16 cellular contexts compared by ENCODE assay signal in the genomic region with DNA sequence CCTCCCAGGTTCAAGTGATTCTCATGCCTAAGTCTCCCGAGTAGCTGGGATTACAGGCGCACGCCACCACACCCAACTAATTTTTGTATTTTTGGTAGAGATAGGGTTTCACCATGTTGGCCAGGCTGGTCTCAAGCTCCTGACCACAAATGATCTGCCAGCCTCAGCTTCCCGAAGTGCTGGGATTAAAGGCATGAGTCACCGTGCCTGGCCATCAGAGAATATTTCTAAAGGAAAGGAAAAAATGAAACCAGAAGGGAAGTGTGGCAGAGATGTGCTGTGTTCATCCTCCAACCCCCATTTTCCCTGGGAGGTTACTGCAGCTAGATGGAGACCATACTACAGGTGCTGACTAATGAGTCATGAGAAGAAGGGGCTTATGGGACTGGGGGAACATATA.
"Had no signal": no experiment of that assay in that cellular context is flagged by ENCODE, and none has a peak within 500 bp of the region (broad histone marks: within the 10 kb centered on the region; RNA-seq: fewer than 3 reads in every experiment).

No MANE protein-coding gene starts in this region.

- H3K4me3 ChIP-seq: esophagus squamous epithelium, gastroesophageal sphincter, stomach, thoracic aorta had no signal

- DNase-seq: activated CD4-positive, alpha-beta T cell treated with anti-CD3 and anti-CD28 coated beads, Interleukin-2, amount 50 U/mL, for 48 hours; activated CD4-positive, CD25-positive, alpha-beta regulatory T cell treated with anti-CD3 and anti-CD28 coated beads, Interleukin-2, amount 50 U/mL, for 72 hours; activated CD8-positive, alpha-beta memory T cell treated with anti-CD3 and anti-CD28 coated beads, Interleukin-2, amount 10 ng/mL, durations not matched to agents 7 days and 5 days; activated effector memory CD4-positive, alpha-beta T cell treated with anti-CD3 and anti-CD28 coated beads, Interleukin-2, amount 50 U/mL, for 16 hours; activated naive CD8-positive, alpha-beta T cell treated with anti-CD3 and anti-CD28 coated beads for 36 hours; activated T-cell treated with anti-CD3 and anti-CD28 coated beads, Interleukin-2, amount 50 U/mL, for 24 hours; esophagus squamous epithelium; hypothalamus; left cardiac atrium; nucleus accumbens; right cardiac atrium; small intestine; stomach had no signal

- H3K27ac ChIP-seq: esophagus squamous epithelium, gastroesophageal sphincter, stomach, thoracic aorta had no signal

- H3K36me3 ChIP-seq: esophagus squamous epithelium, gastroesophageal sphincter, stomach, thoracic aorta had no signal

- H3K27me3 ChIP-seq: esophagus squamous epithelium, gastroesophageal sphincter, stomach had no signal

- H3K4me1 ChIP-seq: esophagus squamous epithelium, gastroesophageal sphincter, stomach had no signal

- ATAC-seq: activated CD8-positive, alpha-beta memory T cell treated with anti-CD3 and anti-CD28 coated beads, Interleukin-2, amount 10 ng/mL, durations not matched to agents 7 days and 5 days; gastroesophageal sphincter; left cardiac atrium; natural killer cell treated with Interleukin-12 subunit alpha and Interleukin-12 subunit beta and Interleukin-15 and Interleukin-18, amount 100 ng/mL, for 72 hours; right cardiac atrium had no signal

- H3K9me3 ChIP-seq: esophagus squamous epithelium, gastroesophageal sphincter, thoracic aorta had no signal
